1 cellular context compared by ENCODE assay signal in the genomic region with DNA sequence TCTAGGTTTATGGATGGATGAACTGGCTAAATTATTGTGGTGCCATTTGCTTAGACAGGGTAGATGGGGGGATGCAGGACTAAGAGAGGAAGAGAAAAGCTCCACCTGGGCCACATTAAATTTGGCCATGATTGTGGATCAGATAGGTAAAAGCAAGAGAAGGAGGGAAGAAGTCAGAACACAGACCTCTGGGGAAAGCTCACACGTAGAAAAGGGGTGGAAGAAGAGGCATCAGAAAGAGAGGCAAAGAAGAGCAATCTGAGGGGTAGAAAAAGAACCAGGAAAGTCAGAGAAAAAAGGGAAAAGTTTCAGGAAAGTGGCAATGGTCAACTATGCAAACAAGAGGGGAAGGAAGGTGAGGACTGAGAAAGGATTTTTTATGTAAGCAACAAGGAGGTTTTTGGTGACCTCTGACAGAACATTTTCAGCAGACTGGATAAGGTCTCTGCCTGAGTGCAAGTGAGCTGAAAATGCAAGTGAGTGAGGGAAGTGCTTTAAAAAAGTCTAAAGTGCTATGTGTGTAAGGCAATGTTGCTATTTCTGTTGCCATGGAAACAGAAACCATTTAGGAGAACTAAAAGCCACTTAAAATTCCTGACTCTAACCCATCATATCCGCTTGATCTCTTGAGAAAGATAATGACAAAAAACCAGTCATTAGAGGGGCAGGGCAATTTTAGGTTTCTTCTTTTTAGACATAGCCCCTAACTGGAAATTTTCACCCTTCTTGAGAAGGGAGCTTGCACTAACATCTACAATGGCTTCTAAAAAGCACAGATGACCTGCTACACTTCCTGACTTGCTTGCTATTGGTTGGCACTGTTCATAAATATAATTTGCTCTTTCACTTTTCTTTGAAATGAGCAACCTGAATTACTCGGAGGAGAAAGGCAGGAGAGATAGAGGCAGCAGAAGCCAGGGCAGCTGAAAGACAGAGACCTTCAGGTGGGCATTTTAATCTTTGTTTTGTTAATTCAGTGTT.
TF ChIP-seq lines count a peak whose summit lies in the region.

A gene with protein sequence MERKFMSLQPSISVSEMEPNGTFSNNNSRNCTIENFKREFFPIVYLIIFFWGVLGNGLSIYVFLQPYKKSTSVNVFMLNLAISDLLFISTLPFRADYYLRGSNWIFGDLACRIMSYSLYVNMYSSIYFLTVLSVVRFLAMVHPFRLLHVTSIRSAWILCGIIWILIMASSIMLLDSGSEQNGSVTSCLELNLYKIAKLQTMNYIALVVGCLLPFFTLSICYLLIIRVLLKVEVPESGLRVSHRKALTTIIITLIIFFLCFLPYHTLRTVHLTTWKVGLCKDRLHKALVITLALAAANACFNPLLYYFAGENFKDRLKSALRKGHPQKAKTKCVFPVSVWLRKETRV (plus strand): TSS at position 856 of the 981 bp plus-strand sequence. CDS start 52,889 bp downstream, outside the sequence.

TF ChIP-seq in IMR-90, 13 proteins besides CTCF, POLR2A, EP300 and RAD21 (continued from another document):
- TF ChIP-seq RCOR1 (IDR thresholded peaks at IDR 0.05; ENCODE audit: insufficient replicate concordance, low read length): no peak
- no peak for TF ChIP-seq MXI1 (IDR thresholded peaks at IDR 0.05; ENCODE audit: borderline replicate concordance, low read depth, low read length)
- TF ChIP-seq, protein P1, sequence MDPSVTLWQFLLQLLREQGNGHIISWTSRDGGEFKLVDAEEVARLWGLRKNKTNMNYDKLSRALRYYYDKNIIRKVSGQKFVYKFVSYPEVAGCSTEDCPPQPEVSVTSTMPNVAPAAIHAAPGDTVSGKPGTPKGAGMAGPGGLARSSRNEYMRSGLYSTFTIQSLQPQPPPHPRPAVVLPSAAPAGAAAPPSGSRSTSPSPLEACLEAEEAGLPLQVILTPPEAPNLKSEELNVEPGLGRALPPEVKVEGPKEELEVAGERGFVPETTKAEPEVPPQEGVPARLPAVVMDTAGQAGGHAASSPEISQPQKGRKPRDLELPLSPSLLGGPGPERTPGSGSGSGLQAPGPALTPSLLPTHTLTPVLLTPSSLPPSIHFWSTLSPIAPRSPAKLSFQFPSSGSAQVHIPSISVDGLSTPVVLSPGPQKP (IDR thresholded peaks at IDR 0.05; ENCODE audit: borderline replicate concordance, low read depth, low read length): no peak
- no peak for TF ChIP-seq CEBPB (IDR thresholded peaks at IDR 0.05; ENCODE audit: low read depth, low read length)
TF ChIP-seq in IMR-90: peak in this region for 0.
